1 cellular context compared by ENCODE assay signal in genomic region chr5:6243706-6244105, GRCh38.
TF ChIP-seq lines count a peak whose summit lies in the region.

No MANE protein-coding gene starts in this region.

TF ChIP-seq in H1, 55 proteins besides CTCF, POLR2A, EP300 and RAD21 (continued from another document):
- TF ChIP-seq GTF2F1 (IDR thresholded peaks at IDR 0.05; ENCODE audit: borderline replicate concordance, low read depth, low read length), result no peak
- TF ChIP-seq RNF2 (IDR thresholded peaks at IDR 0.05; ENCODE audit: borderline replicate concordance, low read depth, low read length, missing control alignments, poor library complexity, severe bottlenecking), result no peak
- no peak for TF ChIP-seq JUND (IDR thresholded peaks at IDR 0.05; ENCODE audit: low read length)
- no peak for TF ChIP-seq TAF7 (optimal IDR thresholded peaks at IDR 0.05; ENCODE audit: borderline replicate concordance, low read depth, low read length)
- no peak for TF ChIP-seq FOSL1 (IDR thresholded peaks at IDR 0.05; ENCODE audit: insufficient read depth, low read depth, low read length)
- no peak for TF ChIP-seq YY1 (IDR thresholded peaks at IDR 0.05; ENCODE audit: low read depth, low read length)
- TF ChIP-seq CBX8 (IDR thresholded peaks at IDR 0.05; ENCODE audit: borderline replicate concordance, low read depth, low read length), result no peak
- TF ChIP-seq SAP30 (IDR thresholded peaks at IDR 0.05; ENCODE audit: insufficient read depth, insufficient replicate concordance, low read length), result no peak
- no peak for TF ChIP-seq CEBPB (IDR thresholded peaks at IDR 0.05; ENCODE audit: low read depth, low read length)
- TF ChIP-seq BRCA1 (IDR thresholded peaks at IDR 0.05; ENCODE audit: low read depth, low read length), result no peak
- TF ChIP-seq TBP (IDR thresholded peaks at IDR 0.05; ENCODE audit: low read depth, low read length), result no peak
- no peak for TF ChIP-seq ATF3 (IDR thresholded peaks at IDR 0.05; ENCODE audit: insufficient read depth, low read depth, low read length)
TF ChIP-seq in H1: peak in this region for 0.
